In the genomic region with DNA sequence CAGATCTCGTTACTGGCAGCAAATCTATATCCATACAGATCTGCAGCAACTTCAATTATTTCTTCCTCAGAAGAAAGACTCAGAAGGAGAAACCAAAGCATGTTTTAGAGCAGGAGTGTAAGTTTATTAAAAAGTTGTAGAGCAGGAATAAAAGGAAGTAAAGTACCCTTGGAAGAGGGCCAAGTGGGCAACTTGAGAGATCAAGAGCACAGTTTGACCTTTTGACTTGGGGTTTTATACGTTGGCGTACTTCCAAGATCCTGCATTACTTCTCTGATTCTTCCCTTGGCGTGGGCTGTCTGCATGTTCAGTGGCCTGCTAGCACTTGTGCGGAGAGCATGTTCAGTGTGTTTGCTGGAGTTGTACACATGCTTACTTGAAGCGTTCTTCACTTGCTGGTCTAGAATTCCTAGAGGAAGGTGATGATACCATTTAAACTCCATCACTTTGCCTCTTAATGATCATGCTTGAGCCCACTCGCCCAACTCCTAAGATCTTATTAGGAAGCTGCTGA, we compare ENCODE assay signal across 20 cellular contexts.
"Had no signal": no experiment of that assay in that cellular context is flagged by ENCODE, and none has a peak within 500 bp of the region (broad histone marks: within the 10 kb centered on the region; RNA-seq: fewer than 3 reads in every experiment).

No MANE protein-coding gene starts in this region.

- H3K4me3 Mint-ChIP-seq: activated CD4-positive, alpha-beta T cell treated with anti-CD3 and anti-CD28 coated beads, Interleukin-2, amount 10 ng/mL, durations not matched to agents 7 days and 5 days; activated naive CD4-positive, alpha-beta T cell treated with anti-CD3 and anti-CD28 coated beads, Interleukin-2, amount 10 ng/mL, durations not matched to agents 7 days and 5 days; activated naive CD8-positive, alpha-beta T cell treated with anti-CD3 and anti-CD28 coated beads, Interleukin-2, amount 50 U/mL, for 24 hours; activated T-cell treated with anti-CD3 and anti-CD28 coated beads, Interleukin-2, amount 50 U/mL, for 4 hours; dendritic cell treated with granulocyte-macrophage colony-stimulating factor and Interleukin-4, amounts not matched to agents 40 ng/mL and 50 ng/mL, for 4 days; natural killer cell; stimulated activated naive CD8-positive, alpha-beta T cell treated with anti-CD3 and anti-CD28 coated beads, Interleukin-15, amount 100 ng/mL, for 72 hours had no signal

- H3K27ac Mint-ChIP-seq: activated CD4-positive, alpha-beta T cell treated with anti-CD3 and anti-CD28 coated beads, Interleukin-2, amount 10 ng/mL, durations not matched to agents 7 days and 5 days; activated naive CD4-positive, alpha-beta T cell treated with anti-CD3 and anti-CD28 coated beads, Interleukin-2, amount 10 ng/mL, durations not matched to agents 7 days and 5 days; activated naive CD8-positive, alpha-beta T cell treated with anti-CD3 and anti-CD28 coated beads, Interleukin-2, amount 50 U/mL, for 24 hours; dendritic cell treated with granulocyte-macrophage colony-stimulating factor and Interleukin-4, amounts not matched to agents 40 ng/mL and 50 ng/mL, for 4 days; natural killer cell; stimulated activated naive CD8-positive, alpha-beta T cell treated with anti-CD3 and anti-CD28 coated beads, Interleukin-15, amount 100 ng/mL, for 72 hours had no signal

- H3K27ac ChIP-seq: neutrophil, pancreas, right lobe of liver, suprapubic skin had no signal

- H3K4me3 ChIP-seq: pancreas, right lobe of liver, suprapubic skin had no signal

- H3K36me3 Mint-ChIP-seq: activated naive CD4-positive, alpha-beta T cell treated with anti-CD3 and anti-CD28 coated beads, Interleukin-2, amount 10 ng/mL, durations not matched to agents 7 days and 5 days had no signal

- DNase-seq: activated CD4-positive, alpha-beta T cell treated with anti-CD3 and anti-CD28 coated beads, Interleukin-2, amount 10 ng/mL, durations not matched to agents 7 days and 5 days; activated CD8-positive, alpha-beta memory T cell treated with anti-CD3 and anti-CD28 coated beads, Interleukin-2, amount 50 U/mL, for 4 hours; activated naive CD4-positive, alpha-beta T cell treated with anti-CD3 and anti-CD28 coated beads, Interleukin-2, amount 10 ng/mL, durations not matched to agents 7 days and 5 days; activated naive CD8-positive, alpha-beta T cell treated with anti-CD3 and anti-CD28 coated beads, Interleukin-2, amount 50 U/mL, for 24 hours; activated T-cell treated with anti-CD3 and anti-CD28 coated beads, Interleukin-2, amount 50 U/mL, for 4 hours; aorta; effector CD8-positive, alpha-beta T cell; mesendoderm; natural killer cell; pancreas; right lobe of liver; small intestine; stimulated activated CD4-positive, alpha-beta T cell treated with anti-CD3 and anti-CD28 coated beads, Interleukin-15, amount 100 ng/mL, for 24 hours; stimulated activated CD4-positive, alpha-beta T cell treated with anti-CD3 and anti-CD28 coated beads, Interleukin-2, amount 100 ng/mL, for 48 hours; stimulated activated naive CD8-positive, alpha-beta T cell treated with anti-CD3 and anti-CD28 coated beads, Interleukin-15, amount 100 ng/mL, for 72 hours; trophoblast cell had no signal

- ATAC-seq: activated CD4-positive, CD25-positive, alpha-beta regulatory T cell treated with anti-CD3 and anti-CD28 coated beads, Interleukin-2, amount 50 U/mL, for 24 hours; activated naive CD8-positive, alpha-beta T cell treated with anti-CD3 and anti-CD28 coated beads, Interleukin-2, amount 50 U/mL, for 24 hours; activated T-cell treated with anti-CD3 and anti-CD28 coated beads, Interleukin-2, amount 50 U/mL, for 4 hours; natural killer cell; pancreas; right lobe of liver; stimulated activated naive CD8-positive, alpha-beta T cell treated with anti-CD3 and anti-CD28 coated beads, Interleukin-15, amount 100 ng/mL, for 72 hours had no signal

- H3K4me1 Mint-ChIP-seq: activated CD4-positive, alpha-beta T cell treated with anti-CD3 and anti-CD28 coated beads, Interleukin-2, amount 10 ng/mL, durations not matched to agents 7 days and 5 days; activated naive CD4-positive, alpha-beta T cell treated with anti-CD3 and anti-CD28 coated beads, Interleukin-2, amount 10 ng/mL, durations not matched to agents 7 days and 5 days; activated naive CD8-positive, alpha-beta T cell treated with anti-CD3 and anti-CD28 coated beads, Interleukin-2, amount 50 U/mL, for 24 hours; natural killer cell; stimulated activated naive CD8-positive, alpha-beta T cell treated with anti-CD3 and anti-CD28 coated beads, Interleukin-15, amount 100 ng/mL, for 72 hours had no signal

- H3K36me3 ChIP-seq: neutrophil, pancreas, right lobe of liver, suprapubic skin had no signal

- H3K27me3 Mint-ChIP-seq: activated CD4-positive, alpha-beta T cell treated with anti-CD3 and anti-CD28 coated beads, Interleukin-2, amount 10 ng/mL, durations not matched to agents 7 days and 5 days; activated naive CD4-positive, alpha-beta T cell treated with anti-CD3 and anti-CD28 coated beads, Interleukin-2, amount 10 ng/mL, durations not matched to agents 7 days and 5 days; activated naive CD8-positive, alpha-beta T cell treated with anti-CD3 and anti-CD28 coated beads, Interleukin-2, amount 50 U/mL, for 24 hours; dendritic cell treated with granulocyte-macrophage colony-stimulating factor and Interleukin-4, amounts not matched to agents 40 ng/mL and 50 ng/mL, for 4 days; stimulated activated naive CD8-positive, alpha-beta T cell treated with anti-CD3 and anti-CD28 coated beads, Interleukin-15, amount 100 ng/mL, for 72 hours had no signal

- H3K27me3 ChIP-seq: neutrophil, pancreas, right lobe of liver, suprapubic skin had no signal

- H3K4me1 ChIP-seq: pancreas, right lobe of liver, suprapubic skin had no signal

- H3K9me3 ChIP-seq: neutrophil, pancreas, right lobe of liver had no signal
